Comparison of ENCODE assay signal across 12 cellular contexts in the genomic region with DNA sequence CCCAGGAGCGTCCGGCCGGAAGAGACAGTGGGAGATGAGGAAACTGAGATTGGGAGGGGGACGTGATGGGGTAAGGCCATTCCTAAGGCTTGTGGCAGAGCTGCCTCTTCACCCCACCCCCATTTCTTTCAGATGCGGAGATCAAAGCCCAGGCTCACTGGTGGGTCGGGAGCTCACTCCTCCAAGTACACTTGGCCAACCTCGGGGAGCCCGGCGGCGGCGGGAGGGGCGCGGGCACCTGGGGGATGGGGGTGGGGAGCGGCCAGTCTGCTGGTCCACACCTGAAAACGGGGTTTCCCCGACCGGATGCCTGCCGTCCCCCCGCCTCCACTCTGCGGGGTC. TPM values are rescaled to one million over a fixed set of nuclear protein-coding genes. Genes with fewer than 3 reads are reported as not detected.
A peak's percentile ranks its signal among the peaks of the same experiment; 100 is the strongest.
DNase-seq lines count a peak whose midpoint lies in the region; ATAC-seq and TF ChIP-seq lines count a peak whose summit lies in the region.
"Had no signal": no experiment of that assay in that cellular context is flagged by ENCODE, and none has a peak within 500 bp of the region (broad histone marks: within the 10 kb centered on the region; RNA-seq: fewer than 3 reads in every experiment).

No MANE protein-coding gene starts in this region.

- peak overlapping the region in 1 of 2 experiments; percentile 41 for H3K18ac ChIP-seq in mesenchymal stem cell (ENCODE audit: low read depth in 1 of 2, low read length in 2 of 2)

- peak overlapping the region in 1 of 2 experiments; percentile 41 for H3K23ac ChIP-seq in mesenchymal stem cell (ENCODE audit: low read length in 2 of 2)

- no peak overlapping the region for H3K4ac ChIP-seq in mesenchymal stem cell (ENCODE audit: low read depth in 1 of 2, low read length in 2 of 2)

- no peak overlapping the region for H3K9ac ChIP-seq in mesenchymal stem cell (ENCODE audit: low read length)

- H3K14ac ChIP-seq in mesenchymal stem cell (ENCODE audit: low read length in 2 of 2): no peak overlapping the region

- BruUV-seq in A673 (replicated peaks; lab: Mats Ljungman, UMichigan): no TSS peak

- H3K4me3 Mint-ChIP-seq in activated T-cell treated with anti-CD3 and anti-CD28 coated beads, Interleukin-2, amount 50 U/mL, for 72 hours: peak overlapping the region; percentile 44 to 68
- peak overlapping the region; percentile 79 for H3K4me3 Mint-ChIP-seq in type B pancreatic cell

- peaks cover 53% of the 10 kb centered on the region for H3K27me3 ChIP-seq in ascending aorta
- peaks cover 81 to 84% of the 10 kb centered on the region in 2 experiments for H3K27me3 ChIP-seq in mesenchymal stem cell (ENCODE audit: control insufficient read depth in 1 of 2, insufficient read depth in 1 of 2, low read length in 2 of 2)
- no peaks in the 10 kb centered on the region for H3K27me3 ChIP-seq in A673 (replicated peaks; ENCODE audit: insufficient read depth, low read depth, low read length, poor library complexity)

- H3K27ac Mint-ChIP-seq in activated T-cell treated with anti-CD3 and anti-CD28 coated beads, Interleukin-2, amount 50 U/mL, for 72 hours: peak overlapping the region; percentile 4
- peak overlapping the region; percentile 65 for H3K27ac Mint-ChIP-seq in type B pancreatic cell

- H3K4me2 ChIP-seq in mesenchymal stem cell (ENCODE audit: low read length, poor library complexity, severe bottlenecking): peak overlapping the region; percentile 61

- H2AK5ac ChIP-seq in mesenchymal stem cell (ENCODE audit: low read length, severe bottlenecking): no peak overlapping the region

- H3K79me1 ChIP-seq in mesenchymal stem cell (replicated peaks; ENCODE audit: low read length, poor library complexity, severe bottlenecking): no peaks in the 10 kb centered on the region

- no peaks in the 10 kb centered on the region for H3K36me3 ChIP-seq in ascending aorta
- H3K36me3 ChIP-seq in mesenchymal stem cell (ENCODE audit: control insufficient read depth in 1 of 2, insufficient read depth in 2 of 2, low read depth in 1 of 2, low read length in 2 of 2): no peaks in the 10 kb centered on the region
- no peaks in the 10 kb centered on the region for H3K36me3 ChIP-seq in A673 (ENCODE audit: insufficient read depth, low read length, poor library complexity, severe bottlenecking)

- DNase-seq in activated T-cell treated with anti-CD3 and anti-CD28 coated beads, Interleukin-2, amount 50 U/mL, for 72 hours: no peak
- DNase-seq in activated T-cell treated with anti-CD3 and anti-CD28 coated beads, Interleukin-2, amount 50 U/mL, for 48 hours: no peak
- DNase-seq in ascending aorta (ENCODE audit: low spot score in 2 of 2): no peak
- DNase-seq in mesenchymal stem cell: no peak
- no peak for DNase-seq in type B pancreatic cell (ENCODE audit: extremely low spot score, unreplicated experiment)
- no peak for DNase-seq in NCI-H748 treated with DMSO at 0.1 percent for 48 hours (lab: John Stamatoyannopoulos, UW)
- no peak for DNase-seq in A673 (ENCODE audit: low spot score)
- DNase-seq in NCI-H2029 treated with DMSO at 0.1 percent for 48 hours (lab: John Stamatoyannopoulos, UW): no peak
- DNase-seq: activated gamma-delta T cell, KG1, NCI-H446, SW 1271 had no signal

- no peak overlapping the region for H2AFZ ChIP-seq in mesenchymal stem cell (ENCODE audit: low read depth, low read length)

- 24% methylated on average over 4 of the region's 20 CpGs for WGBS in mesenchymal stem cell

- peaks cover 44% of the 10 kb centered on the region for H3K27me3 Mint-ChIP-seq in activated T-cell treated with anti-CD3 and anti-CD28 coated beads, Interleukin-2, amount 50 U/mL, for 72 hours (ENCODE audit: low read depth)
- H3K27me3 Mint-ChIP-seq in type B pancreatic cell: peaks cover 60% of the 10 kb centered on the region

- H2BK120ac ChIP-seq in mesenchymal stem cell (ENCODE audit: low read depth, low read length): no peak overlapping the region

- peaks cover 24% of the 10 kb centered on the region for H3K4me1 Mint-ChIP-seq in activated T-cell treated with anti-CD3 and anti-CD28 coated beads, Interleukin-2, amount 50 U/mL, for 72 hours (ENCODE audit: low read depth)
- peaks cover 6% of the 10 kb centered on the region for H3K4me1 Mint-ChIP-seq in type B pancreatic cell (ENCODE audit: unreplicated experiment)

- H2BK5ac ChIP-seq in mesenchymal stem cell (ENCODE audit: low read depth, low read length, poor library complexity, severe bottlenecking): no peak overlapping the region

- ATAC-seq in activated T-cell treated with anti-CD3 and anti-CD28 coated beads, Interleukin-2, amount 50 U/mL, for 72 hours (replicated peaks in 1 of 2): no peak

- H3K9me3 ChIP-seq in ascending aorta: no peaks in the 10 kb centered on the region
- no peaks in the 10 kb centered on the region for H3K9me3 ChIP-seq in mesenchymal stem cell (ENCODE audit: control insufficient read depth, low read length)
- H3K9me3 ChIP-seq in A673 (ENCODE audit: low read depth, low read length, poor library complexity, severe bottlenecking): no peaks in the 10 kb centered on the region

- CTCF ChIA-PET in A673 (lab: Charles Lee): no interaction called here

- POLR2A ChIA-PET in A673 (lab: Charles Lee; ENCODE audit: low non-redundant PET): no interaction called here

- TF ChIP-seq CTCF in ascending aorta (IDR thresholded peaks at IDR 0.05): no peak
- no peak for TF ChIP-seq CTCF in type B pancreatic cell (conservative IDR thresholded peaks at IDR 0.05)
- no peak for TF ChIP-seq CTCF in A673 (conservative IDR thresholded peaks at IDR 0.05; ENCODE audit: low read depth, low read length)

- H4K8ac ChIP-seq in mesenchymal stem cell (ENCODE audit: low read length): peak overlapping the region; percentile 69

- H3K27ac ChIP-seq in ascending aorta (no peak overlapping the region), mesenchymal stem cell (ENCODE audit: low read length, poor library complexity, severe bottlenecking) (no peak overlapping the region), A673 (ENCODE audit: low read depth, low read length, poor library complexity, severe bottlenecking) (no peak overlapping the region)

- peak overlapping the region; percentile 63 for H2BK15ac ChIP-seq in mesenchymal stem cell (ENCODE audit: low read depth, poor library complexity, severe bottlenecking)

- H3K4me3 ChIP-seq in ascending aorta (peak overlapping the region; percentile 24 to 59), mesenchymal stem cell (ENCODE audit: insufficient read depth in 1 of 2, low read depth in 1 of 2, low read length in 2 of 2) (peak overlapping the region in 1 of 2 experiments; percentile 27), A673 (ENCODE audit: low read depth, low read length, poor library complexity, severe bottlenecking) (no peak overlapping the region)

- H3K4me1 ChIP-seq in ascending aorta (peaks cover 23 to 41% of the 10 kb centered on the region in 2 donors), mesenchymal stem cell (ENCODE audit: control insufficient read depth, insufficient read depth, low read depth, low read length) (peaks cover 41% of the 10 kb centered on the region), A673 (ENCODE audit: insufficient read depth, low read length, poor library complexity, severe bottlenecking) (peaks cover 23% of the 10 kb centered on the region)

- peaks cover 0 to 3% of the 10 kb centered on the region in 2 donors for H3K36me3 Mint-ChIP-seq in activated T-cell treated with anti-CD3 and anti-CD28 coated beads, Interleukin-2, amount 50 U/mL, for 72 hours (ENCODE audit: insufficient read depth in 2 of 2)
- no peaks in the 10 kb centered on the region for H3K36me3 Mint-ChIP-seq in type B pancreatic cell

- no peaks in the 10 kb centered on the region for H3K9me3 Mint-ChIP-seq in activated T-cell treated with anti-CD3 and anti-CD28 coated beads, Interleukin-2, amount 50 U/mL, for 72 hours
- H3K9me3 Mint-ChIP-seq in type B pancreatic cell: no peaks in the 10 kb centered on the region

- H2BK12ac ChIP-seq in mesenchymal stem cell (ENCODE audit: low read length in 2 of 2): peak overlapping the region; percentile 42 to 59

- peak overlapping the region; percentile 70 for H4K91ac ChIP-seq in mesenchymal stem cell (ENCODE audit: low read length)

- intact Hi-C loops in ascending aorta (cut with DNase I): loop anchor here (2.0 kb wide), 1 partner anchor 40 kb away; no protein-coding TSS in a partner anchor
- intact Hi-C loops in A673 (cut with micrococcal nuclease; ENCODE audit: unreplicated experiment): no loop called here

RNA-seq across cellular contexts. Expression of a gene that starts 17.7 kb away (rescaled TPM):
- 1 to 10 TPM; 6.0 to 7.2 TPM for total RNA-seq in activated T-cell treated with anti-CD3 and anti-CD28 coated beads, Interleukin-2, amount 50 U/mL, for 72 hours
- total RNA-seq in ascending aorta: 1.1 TPM
- 2.9 TPM for polyA plus RNA-seq in mesenchymal stem cell (2013, experiment 1 of 2)
- 2.8 TPM for polyA plus RNA-seq in mesenchymal stem cell (2013, experiment 2 of 2)
- total RNA-seq in type B pancreatic cell (ENCODE audit: low replicate concordance): 13.3 and 16.0 TPM in 2 replicates
- total RNA-seq in A673 (2021): 24.5 and 27.0 TPM in 2 replicates

RNA-seq across cellular contexts. Expression of a gene that starts 24.6 kb away (rescaled TPM):
- total RNA-seq in activated T-cell treated with anti-CD3 and anti-CD28 coated beads, Interleukin-2, amount 50 U/mL, for 72 hours: 10 to 100 TPM; 38.3 to 45.8 TPM
- 25.7 TPM for total RNA-seq in ascending aorta
- polyA plus RNA-seq in mesenchymal stem cell (2013, experiment 1 of 2): 21.6 TPM
- 21.8 TPM for polyA plus RNA-seq in mesenchymal stem cell (2013, experiment 2 of 2)
- 39.6 and 76.2 TPM in 2 replicates for total RNA-seq in type B pancreatic cell (ENCODE audit: low replicate concordance)
- 42.6 and 45.5 TPM in 2 replicates for total RNA-seq in A673 (2021)

RNA-seq across cellular contexts. Expression of a gene that starts 36.6 kb away (rescaled TPM):
- total RNA-seq in activated T-cell treated with anti-CD3 and anti-CD28 coated beads, Interleukin-2, amount 50 U/mL, for 72 hours: 1 to 10 TPM; 2.4 to 5.6 TPM
- 4.6 TPM for total RNA-seq in ascending aorta
- 2.2 TPM for polyA plus RNA-seq in mesenchymal stem cell (2013, experiment 1 of 2)
- polyA plus RNA-seq in mesenchymal stem cell (2013, experiment 2 of 2): 1.9 TPM
- 21.6 and 72.0 TPM in 2 replicates for total RNA-seq in type B pancreatic cell (ENCODE audit: low replicate concordance)
- total RNA-seq in A673 (2021): 59.5 and 66.4 TPM in 2 replicates
